In genomic region chr3:188947983-188948657, GRCh38 we compare ENCODE assay signal across 8 cellular contexts.
DNase-seq lines count a peak whose midpoint lies in the region; ATAC-seq, FAIRE-seq and TF ChIP-seq lines count a peak whose summit lies in the region.

No MANE protein-coding gene starts in this region.

- H3K9me1 ChIP-seq in keratinocyte (ENCODE audit: control insufficient read depth, extremely low read depth, insufficient read depth, low read length) = no peaks in the 10 kb centered on the region

- DNase-seq in H4 (ENCODE audit: low spot score) (peak; percentile 96), NCI-H526 (lab: John Stamatoyannopoulos, UW) (peak; percentile 80 to 90), keratinocyte (ENCODE audit: low read depth, low spot score) (peak; percentile 33), spleen (no peak), GM12892 (ENCODE audit: insufficient read length) (no peak)
- no peak for DNase-seq in central memory CD8-positive, alpha-beta T cell (ENCODE audit: low spot score in 2 of 2)
- DNase-seq in stimulated activated CD4-positive, alpha-beta T cell treated with anti-CD3 and anti-CD28 coated beads, Interleukin-4, amount 100 ng/mL, for 1 hour = no peak

- H2AFZ ChIP-seq in keratinocyte (ENCODE audit: control insufficient read depth, low read length) = peak overlapping the region; percentile 92

- H3K36me3 ChIP-seq in keratinocyte (ENCODE audit: control insufficient read depth in 2 of 2, extremely low read depth in 1 of 2, insufficient read depth in 2 of 2, low read length in 2 of 2) (no peaks in the 10 kb centered on the region), spleen (no peaks in the 10 kb centered on the region)

- H3K4me1 ChIP-seq in keratinocyte (ENCODE audit: control insufficient read depth, extremely low read depth, insufficient read depth, low read length) (peaks cover 38% of the 10 kb centered on the region), spleen (peaks cover 5 to 79% (median 33%) of the 10 kb centered on the region in 6 donors)

- no peaks in the 10 kb centered on the region for H3K36me3 Mint-ChIP-seq in central memory CD8-positive, alpha-beta T cell (ENCODE audit: insufficient read depth)

- TF ChIP-seq POLR2A in spleen (IDR thresholded peaks at IDR 0.05) (no peak), GM12892 (IDR thresholded peaks at IDR 0.05; ENCODE audit: low read depth, low read length) (no peak)

- no peak for TF ChIP-seq CTCF in keratinocyte (optimal IDR thresholded peaks at IDR 0.05 in 1 of 3, IDR thresholded peaks at IDR 0.05 in 1 of 3, conservative IDR thresholded peaks at IDR 0.05 in 1 of 3; ENCODE audit: extremely low read depth in 1 of 3, insufficient read depth in 2 of 3, low read length in 3 of 3)
- TF ChIP-seq CTCF in spleen (IDR thresholded peaks at IDR 0.05 in 8 of 11, conservative IDR thresholded peaks at IDR 0.05 in 3 of 11) = no peak

- H3K27me3 ChIP-seq in keratinocyte (ENCODE audit: control insufficient read depth, extremely low read depth, insufficient read depth, low read length) (no peaks in the 10 kb centered on the region), spleen (replicated peaks in 1 of 7) (peaks cover 0 to 22% (median 0%) of the 10 kb centered on the region in 7 donors)

- intact Hi-C loops in spleen (cut with DNase I; ENCODE audit: low total_unique reads) = no loop called here

- dilution Hi-C loops in keratinocyte (cut with MboI; ENCODE audit: extremely low pct_ligation_motif_present, low sequenced_read_pairs) = loop anchor here (25.0 kb wide), 1 partner anchor 1211 kb away; the partner anchor contains the start of gene BCL6

- 51 to 58% (median 53%) methylated on average over 19 to 23 of the region's 23 CpGs for WGBS in spleen, 5 donors

- H3K27me3 Mint-ChIP-seq in central memory CD8-positive, alpha-beta T cell = peaks cover 16% of the 10 kb centered on the region

- H4K20me1 ChIP-seq in keratinocyte (ENCODE audit: control insufficient read depth, extremely low read depth, insufficient read depth, low read length) = no peaks in the 10 kb centered on the region

- peak overlapping the region; percentile 79 for H3K4me2 ChIP-seq in keratinocyte (ENCODE audit: control insufficient read depth, extremely low read depth, insufficient read depth, low read depth, low read length)

- peak overlapping the region; percentile 33 to 73 (median 36) for H3K4me3 ChIP-seq in keratinocyte (ENCODE audit: control insufficient read depth in 2 of 3, extremely low read depth in 1 of 3, insufficient read depth in 2 of 3, low read depth in 1 of 3, low read length in 3 of 3)
- peak overlapping the region in 5 of 8 donors; percentile 13 to 64 (median 29) for H3K4me3 ChIP-seq in spleen

- H3K9me3 ChIP-seq in keratinocyte (ENCODE audit: control insufficient read depth, low read depth, low read length) = no peaks in the 10 kb centered on the region
- no peaks in the 10 kb centered on the region for H3K9me3 ChIP-seq in spleen

- H3K27ac ChIP-seq in keratinocyte (ENCODE audit: control insufficient read depth, insufficient read depth, low read length) (peak overlapping the region; percentile 89), spleen (peak overlapping the region in 7 of 8 donors; percentile 72 to 88 (median 84))

- FAIRE-seq in keratinocyte (lab: Jason Lieb, UNC) = no peak
- FAIRE-seq in GM12892 (lab: Jason Lieb, UNC) = no peak

- H3K27ac Mint-ChIP-seq in central memory CD8-positive, alpha-beta T cell (ENCODE audit: low read depth) = no peak overlapping the region

- no peak for ATAC-seq in central memory CD8-positive, alpha-beta T cell (replicated peaks; ENCODE audit: extremely low read depth, poor library complexity, severe bottlenecking)
- ATAC-seq in HG03469 (IDR thresholded peaks at IDR 0.05; ENCODE audit: unreplicated experiment) = no peak

- no peaks in the 10 kb centered on the region for H3K79me2 ChIP-seq in keratinocyte (ENCODE audit: control insufficient read depth, insufficient read depth, low read length)

- no peaks in the 10 kb centered on the region for H3K9me3 Mint-ChIP-seq in central memory CD8-positive, alpha-beta T cell

- H3K9ac ChIP-seq in keratinocyte (ENCODE audit: control insufficient read depth, extremely low read depth, insufficient read depth, low read length) = peak overlapping the region; percentile 78

- no peaks in the 10 kb centered on the region for H3K4me1 Mint-ChIP-seq in central memory CD8-positive, alpha-beta T cell

- H3K4me3 Mint-ChIP-seq in central memory CD8-positive, alpha-beta T cell = peak overlapping the region; percentile 8

Comparison
In these comparisons a context has a peak if more than half of its experiments do, and no peak if none do; other contexts are left out.
1. DNase-seq: peak in H4 (single experiment), NCI-H526 (2 of 2) and keratinocyte (single experiment); none in central memory CD8-positive, alpha-beta T cell (0 of 2), spleen (single experiment), GM12892 (single experiment) and stimulated activated CD4-positive, alpha-beta T cell treated with anti-CD3 and anti-CD28 coated beads, Interleukin-4, amount 100 ng/mL, for 1 hour (single experiment).